In the genomic region with DNA sequence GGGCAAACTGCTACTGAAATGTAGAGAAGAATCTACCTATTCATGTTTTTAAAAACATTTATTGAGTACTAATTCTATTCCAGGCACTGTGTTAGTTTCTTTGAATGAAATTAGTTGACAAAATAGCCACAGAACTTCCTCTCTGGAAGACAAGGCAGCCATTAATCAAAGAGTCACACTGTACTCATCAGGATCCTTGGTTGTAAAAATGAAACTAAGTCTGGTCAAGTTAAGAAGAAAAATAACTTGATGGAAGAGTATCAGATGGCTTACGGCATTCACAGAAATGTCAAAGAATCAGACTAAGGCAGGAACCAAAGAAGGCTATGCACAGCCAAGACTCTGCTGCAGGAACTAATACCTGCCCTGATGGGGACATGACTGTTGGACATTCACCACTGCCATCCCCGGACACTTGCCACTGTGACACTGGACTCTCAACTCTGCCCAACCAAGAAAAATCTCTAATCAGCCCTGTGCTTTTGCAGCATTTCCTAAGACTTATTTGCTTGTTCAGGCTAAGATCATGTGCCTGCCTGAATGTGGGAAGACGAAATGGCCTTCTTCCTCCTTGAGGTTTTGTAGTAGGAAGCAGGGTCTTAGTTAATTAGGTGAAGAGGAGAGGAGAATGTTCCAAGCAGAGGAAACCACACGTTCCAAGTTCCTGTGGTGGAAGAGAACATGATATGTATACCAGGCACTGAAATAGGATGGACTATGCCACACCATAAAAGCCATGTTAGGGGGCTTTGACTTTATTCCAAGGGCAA, we compare ENCODE assay signal across 2 cellular contexts.
A peak's percentile ranks its signal among the peaks of the same experiment; 100 is the strongest.
TF ChIP-seq lines count a peak whose summit lies in the region.

No MANE protein-coding gene starts in this region.

TF ChIP-seq in liver, 16 proteins besides CTCF, POLR2A, EP300 and RAD21:
- no peak for TF ChIP-seq TAF1 (conservative IDR thresholded peaks at IDR 0.05)
- TF ChIP-seq, protein P1, sequence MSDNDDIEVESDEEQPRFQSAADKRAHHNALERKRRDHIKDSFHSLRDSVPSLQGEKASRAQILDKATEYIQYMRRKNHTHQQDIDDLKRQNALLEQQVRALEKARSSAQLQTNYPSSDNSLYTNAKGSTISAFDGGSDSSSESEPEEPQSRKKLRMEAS (IDR thresholded peaks at IDR 0.05): peak; percentile 19
- no peak for TF ChIP-seq YY1 (IDR thresholded peaks at IDR 0.05)
TF ChIP-seq in liver: peak in this region for 1.

TF ChIP-seq in HepG2, 621 proteins besides CTCF, POLR2A, EP300 and RAD21:
- TF ChIP-seq LCORL (IDR thresholded peaks at IDR 0.05) (no peak), LCORL (CRISPR knock-in tag; IDR thresholded peaks at IDR 0.05) (no peak), KDM6A (CRISPR knock-in tag; IDR thresholded peaks at IDR 0.05; ENCODE audit: low read depth) (no peak), ZNF343 (CRISPR knock-in tag; IDR thresholded peaks at IDR 0.05) (no peak), DR1 (CRISPR knock-in tag; IDR thresholded peaks at IDR 0.05) (no peak)
- TF ChIP-seq, protein P2, sequence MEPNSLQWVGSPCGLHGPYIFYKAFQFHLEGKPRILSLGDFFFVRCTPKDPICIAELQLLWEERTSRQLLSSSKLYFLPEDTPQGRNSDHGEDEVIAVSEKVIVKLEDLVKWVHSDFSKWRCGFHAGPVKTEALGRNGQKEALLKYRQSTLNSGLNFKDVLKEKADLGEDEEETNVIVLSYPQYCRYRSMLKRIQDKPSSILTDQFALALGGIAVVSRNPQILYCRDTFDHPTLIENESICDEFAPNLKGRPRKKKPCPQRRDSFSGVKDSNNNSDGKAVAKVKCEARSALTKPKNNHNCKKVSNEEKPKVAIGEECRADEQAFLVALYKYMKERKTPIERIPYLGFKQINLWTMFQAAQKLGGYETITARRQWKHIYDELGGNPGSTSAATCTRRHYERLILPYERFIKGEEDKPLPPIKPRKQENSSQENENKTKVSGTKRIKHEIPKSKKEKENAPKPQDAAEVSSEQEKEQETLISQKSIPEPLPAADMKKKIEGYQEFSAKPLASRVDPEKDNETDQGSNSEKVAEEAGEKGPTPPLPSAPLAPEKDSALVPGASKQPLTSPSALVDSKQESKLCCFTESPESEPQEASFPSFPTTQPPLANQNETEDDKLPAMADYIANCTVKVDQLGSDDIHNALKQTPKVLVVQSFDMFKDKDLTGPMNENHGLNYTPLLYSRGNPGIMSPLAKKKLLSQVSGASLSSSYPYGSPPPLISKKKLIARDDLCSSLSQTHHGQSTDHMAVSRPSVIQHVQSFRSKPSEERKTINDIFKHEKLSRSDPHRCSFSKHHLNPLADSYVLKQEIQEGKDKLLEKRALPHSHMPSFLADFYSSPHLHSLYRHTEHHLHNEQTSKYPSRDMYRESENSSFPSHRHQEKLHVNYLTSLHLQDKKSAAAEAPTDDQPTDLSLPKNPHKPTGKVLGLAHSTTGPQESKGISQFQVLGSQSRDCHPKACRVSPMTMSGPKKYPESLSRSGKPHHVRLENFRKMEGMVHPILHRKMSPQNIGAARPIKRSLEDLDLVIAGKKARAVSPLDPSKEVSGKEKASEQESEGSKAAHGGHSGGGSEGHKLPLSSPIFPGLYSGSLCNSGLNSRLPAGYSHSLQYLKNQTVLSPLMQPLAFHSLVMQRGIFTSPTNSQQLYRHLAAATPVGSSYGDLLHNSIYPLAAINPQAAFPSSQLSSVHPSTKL (CRISPR knock-in tag; IDR thresholded peaks at IDR 0.05): no peak
